ENCODE assay signal across 1 cellular context in the genomic region with DNA sequence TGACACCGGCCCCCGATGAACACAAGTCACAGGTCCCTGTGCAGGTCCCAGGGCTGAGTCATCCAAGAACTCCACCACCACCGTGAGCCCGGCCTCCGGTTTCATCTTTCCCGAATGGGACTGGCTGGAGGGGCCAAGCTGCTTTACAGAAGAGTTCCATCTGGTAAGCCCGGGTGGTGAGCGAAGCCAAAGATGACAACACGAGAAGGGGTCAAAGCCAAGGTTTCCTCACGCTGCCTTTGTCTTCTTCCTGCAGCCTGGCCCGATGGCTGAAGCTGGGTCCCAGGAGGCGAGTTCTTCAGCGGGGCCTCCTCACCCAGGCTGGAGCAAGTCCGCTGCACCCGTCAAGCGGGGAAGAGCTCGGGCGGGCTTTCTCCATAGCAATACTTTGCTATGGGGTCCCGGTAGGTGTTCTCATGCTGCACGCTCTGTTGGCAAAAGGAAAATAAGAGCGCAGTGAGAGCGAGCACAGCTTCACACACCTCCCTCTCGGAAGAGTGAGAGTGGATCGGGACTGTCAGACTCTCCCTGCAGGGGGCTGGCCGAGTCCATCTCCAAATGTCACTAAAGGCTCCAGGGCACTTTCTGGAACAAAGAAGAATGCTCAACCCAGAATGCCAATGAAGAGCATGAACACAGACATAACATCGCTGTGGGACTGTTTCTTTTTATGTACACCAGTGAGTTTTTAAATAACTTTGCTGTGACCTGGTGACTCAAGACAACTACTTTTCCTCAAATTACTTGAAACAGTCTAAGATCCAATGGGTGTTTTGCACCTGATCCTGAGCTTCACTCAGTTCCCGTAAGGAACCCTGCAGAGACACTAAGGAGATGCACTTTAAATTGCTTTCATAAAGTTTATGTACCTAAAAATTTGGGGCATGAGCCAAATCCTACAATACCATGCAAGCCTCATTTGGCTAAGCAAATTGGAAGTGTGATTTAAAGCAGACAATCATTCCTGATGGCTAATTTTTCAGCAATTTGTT.
TF ChIP-seq lines count a peak whose summit lies in the region.

No MANE protein-coding gene starts in this region.

TF ChIP-seq in HEK293, 187 proteins besides CTCF, POLR2A, EP300 and RAD21 (continued from another document):
- TF ChIP-seq ZNF148 (tag by site-specific recombination; IDR thresholded peaks at IDR 0.05; ENCODE audit: borderline replicate concordance) (no peak), ZNF48 (tag by site-specific recombination; IDR thresholded peaks at IDR 0.05) (no peak), ZNF76 (tag by site-specific recombination; IDR thresholded peaks at IDR 0.05; ENCODE audit: borderline replicate concordance, low read depth) (no peak; the same call in 1 of the 2 replicates), ZNF426 (tag by site-specific recombination; IDR thresholded peaks at IDR 0.05) (no peak), ZNF37A (tag by site-specific recombination; IDR thresholded peaks at IDR 0.05) (no peak)
